ENCODE assay signal across 8 cellular contexts in the genomic region with DNA sequence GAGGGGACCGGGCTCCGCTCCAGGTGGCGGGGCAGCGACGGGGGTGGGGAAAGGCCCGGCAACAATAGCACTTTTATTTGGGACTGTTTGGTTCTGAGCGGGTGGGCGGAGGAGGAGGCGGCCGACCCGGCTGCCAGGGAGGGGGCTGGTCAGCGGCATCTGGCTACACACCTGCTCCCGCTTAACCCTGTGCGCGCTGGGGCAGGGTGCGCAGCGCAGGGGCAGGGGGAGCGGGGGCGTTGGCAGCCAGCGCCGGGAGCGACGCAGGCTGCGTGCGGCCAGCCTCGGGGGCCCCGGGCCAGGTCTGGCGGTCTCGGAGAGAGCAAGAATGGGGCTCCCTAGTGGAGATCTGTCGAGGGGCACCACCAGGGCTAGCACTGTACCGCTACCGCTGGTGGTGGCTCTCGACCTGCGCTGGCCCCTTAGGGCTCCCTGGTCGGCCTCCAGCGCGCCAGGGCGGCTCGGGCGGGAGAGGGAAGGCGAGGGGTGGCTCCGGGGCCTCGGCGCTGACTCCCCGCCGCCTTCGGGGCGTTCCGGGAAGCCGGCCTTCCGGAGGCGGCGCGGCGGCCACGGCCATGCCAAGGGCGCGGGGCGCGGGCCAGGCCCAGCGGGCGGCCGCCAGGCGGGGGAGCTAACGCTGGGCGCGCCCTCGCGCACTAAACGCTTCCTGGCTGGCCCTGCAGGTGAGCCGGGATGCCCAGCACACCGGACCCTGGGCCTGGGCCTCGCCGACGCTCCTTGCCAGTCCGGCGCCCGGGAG.
DNase-seq lines count a peak whose midpoint lies in the region; ATAC-seq and TF ChIP-seq lines count a peak whose summit lies in the region.

No MANE protein-coding gene starts in this region.

- TF ChIP-seq POLR2A in right lobe of liver (IDR thresholded peaks at IDR 0.05): peak; percentile 41

- peaks cover 31% of the 10 kb centered on the region for H3K27me3 Mint-ChIP-seq in activated CD4-positive, alpha-beta T cell treated with anti-CD3 and anti-CD28 coated beads for 36 hours
- H3K27me3 Mint-ChIP-seq in chondrocyte (ENCODE audit: low read depth): peaks cover 2% of the 10 kb centered on the region

- intact Hi-C loops in activated CD4-positive, alpha-beta T cell treated with anti-CD3 and anti-CD28 coated beads for 36 hours (cut with DNase I, micrococcal nuclease): loop anchor here (5.0 to 10.0 kb wide), 2 partner anchors 104 to 257 kb away; no protein-coding TSS in a partner anchor
- intact Hi-C loops in right lobe of liver (cut with DNase I): loop anchor here in 1 of 2 donors (10.0 kb wide), 1 partner anchor 167 kb away; no protein-coding TSS in a partner anchor

- TF ChIP-seq CTCF in chondrocyte (IDR thresholded peaks at IDR 0.05) (peak; percentile 33), right lobe of liver (IDR thresholded peaks at IDR 0.05) (peak; percentile 21 to 42 (median 28))

- peak overlapping the region in 1 of 3 donors; percentile 12 for H3K27ac ChIP-seq in right lobe of liver

- H3K36me3 Mint-ChIP-seq in activated CD4-positive, alpha-beta T cell treated with anti-CD3 and anti-CD28 coated beads for 36 hours (ENCODE audit: low read depth): no peaks in the 10 kb centered on the region
- H3K36me3 Mint-ChIP-seq in chondrocyte (ENCODE audit: low read depth): no peaks in the 10 kb centered on the region

- no peak overlapping the region for H3K4me3 Mint-ChIP-seq in activated CD4-positive, alpha-beta T cell treated with anti-CD3 and anti-CD28 coated beads for 36 hours
- peak overlapping the region; percentile 41 for H3K4me3 Mint-ChIP-seq in chondrocyte (ENCODE audit: unreplicated experiment)

- POLR2A ChIA-PET in activated CD4-positive, alpha-beta T cell treated with anti-CD3 and anti-CD28 coated beads for 36 hours (lab: Charles Lee): no interaction called here

- DNase-seq in activated CD4-positive, alpha-beta T cell treated with anti-CD3 and anti-CD28 coated beads for 36 hours: peak; percentile 41
- DNase-seq in activated CD4-positive, alpha-beta T cell treated with anti-CD3 and anti-CD28 coated beads for 1 hour: no peak
- DNase-seq in NCI-H774 (lab: John Stamatoyannopoulos, UW) (peak; percentile 54), chondrocyte (ENCODE audit: low spot score) (no peak), right lobe of liver (peak; percentile 57 to 64 (median 63)), NCI-H1694 treated with DMSO at 0.1 percent for 48 hours (lab: John Stamatoyannopoulos, UW) (no peak)
- peak; percentile 31 for DNase-seq in stimulated activated naive CD8-positive, alpha-beta T cell treated with anti-CD3 and anti-CD28 coated beads, Interleukin-15, Interleukin-2, amounts not matched to agents 100 U/mL and 50 U/mL, for 24 hours

- H3K9me3 Mint-ChIP-seq in activated CD4-positive, alpha-beta T cell treated with anti-CD3 and anti-CD28 coated beads for 36 hours (ENCODE audit: low read depth): no peaks in the 10 kb centered on the region
- no peaks in the 10 kb centered on the region for H3K9me3 Mint-ChIP-seq in chondrocyte (ENCODE audit: low read depth)

- H3K4me1 Mint-ChIP-seq in activated CD4-positive, alpha-beta T cell treated with anti-CD3 and anti-CD28 coated beads for 36 hours: peaks cover 18% of the 10 kb centered on the region
- H3K4me1 Mint-ChIP-seq in chondrocyte (ENCODE audit: low read depth): peaks cover 24% of the 10 kb centered on the region

- no CpG with 5 or more reads among the region's 78 CpGs for WGBS in right lobe of liver (ENCODE audit: insufficient coverage, low coverage, low lambda C conversion rate, missing lambda C conversion rate)

- no peaks in the 10 kb centered on the region for H3K27me3 ChIP-seq in right lobe of liver

- H3K4me1 ChIP-seq in right lobe of liver: peaks cover 0 to 11% (median 0%) of the 10 kb centered on the region in 4 donors

- no peaks in the 10 kb centered on the region for H3K36me3 ChIP-seq in right lobe of liver

- H3K27ac Mint-ChIP-seq in activated CD4-positive, alpha-beta T cell treated with anti-CD3 and anti-CD28 coated beads for 36 hours: no peak overlapping the region
- no peak overlapping the region for H3K27ac Mint-ChIP-seq in chondrocyte (ENCODE audit: unreplicated experiment)

- H3K4me3 ChIP-seq in right lobe of liver: peak overlapping the region; percentile 33 to 58 (median 47)

- ATAC-seq in activated CD4-positive, alpha-beta T cell treated with anti-CD3 and anti-CD28 coated beads for 36 hours: peak; percentile 36
- ATAC-seq in right lobe of liver (peak; percentile 82 to 86 (median 84)), HG03025 (IDR thresholded peaks at IDR 0.05; ENCODE audit: low FRiP score, unreplicated experiment) (no peak)
- peak; percentile 32 for ATAC-seq in stimulated activated naive CD8-positive, alpha-beta T cell treated with anti-CD3 and anti-CD28 coated beads, Interleukin-15, Interleukin-2, amounts not matched to agents 100 U/mL and 50 U/mL, for 24 hours

- CTCF ChIA-PET in activated CD4-positive, alpha-beta T cell treated with anti-CD3 and anti-CD28 coated beads for 36 hours (lab: Charles Lee): interaction anchor here (0.6 to 0.8 kb wide), 2 partner anchors 7 to 165 kb away, joined by 3 to 4 read pairs; no protein-coding TSS in a partner anchor

- H3K9me3 ChIP-seq in right lobe of liver: no peaks in the 10 kb centered on the region

Comparison
In these comparisons a context has a peak if more than half of its experiments do, and no peak if none do; other contexts are left out.
1. DNase-seq: peak in activated CD4-positive, alpha-beta T cell treated with anti-CD3 and anti-CD28 coated beads for 36 hours (single experiment), NCI-H774 (single experiment), right lobe of liver (3 of 3) and stimulated activated naive CD8-positive, alpha-beta T cell treated with anti-CD3 and anti-CD28 coated beads, Interleukin-15, Interleukin-2, amounts not matched to agents 100 U/mL and 50 U/mL, for 24 hours (single experiment); none in activated CD4-positive, alpha-beta T cell treated with anti-CD3 and anti-CD28 coated beads for 1 hour (single experiment), chondrocyte (single experiment) and NCI-H1694 treated with DMSO at 0.1 percent for 48 hours (single experiment).